8 cellular contexts compared by ENCODE assay signal in genomic region chr2:86195055-86195807, GRCh38. TPM values are rescaled to one million over a fixed set of nuclear protein-coding genes. Genes with fewer than 3 reads are reported as not detected.
DNase-seq lines count a peak whose midpoint lies in the region; ATAC-seq, FAIRE-seq and TF ChIP-seq lines count a peak whose summit lies in the region.

Gene IMMT (minus strand): TSS chr2:86195462. CDS start chr2:86195382, 80 bp downstream.

- no peaks in the 10 kb centered on the region for H3K27me3 Mint-ChIP-seq in T-helper 1 cell treated with Interleukin-12 subunit alpha and Interleukin-12 subunit beta and Interleukin-4 antibody, amounts not matched to agents 30 μg/mL and 1 μg/mL, for 36 hours (ENCODE audit: low read depth)

- in situ Hi-C loops in GM13976 (cut with MboI; ENCODE audit: low sequenced_read_pairs, unreplicated experiment): loop anchor here (10.0 kb wide), 1 partner anchor 450 kb away; no protein-coding TSS in a partner anchor

- peaks cover 40% of the 10 kb centered on the region for H3K4me1 Mint-ChIP-seq in T-helper 1 cell treated with Interleukin-12 subunit alpha and Interleukin-12 subunit beta and Interleukin-4 antibody, amounts not matched to agents 30 μg/mL and 1 μg/mL, for 36 hours (ENCODE audit: low read depth)

- WGBS in psoas muscle, 3 donors: 0% methylated on average over 68 to 74 of the region's 74 CpGs

- H3K4me1 ChIP-seq in psoas muscle: peaks cover 51% of the 10 kb centered on the region

- DNase-seq in GM13976 (ENCODE audit: low spot score) (peak; percentile 95), NCI-H146 treated with DMSO at 0.1 percent for 48 hours (lab: John Stamatoyannopoulos, UW; ENCODE audit: unreplicated experiment) (peak; percentile 94), amygdala (lab: John Stamatoyannopoulos, UW) (peak; percentile 80 to 97 (median 94)), left ventricle myocardium superior (peak; percentile 98), psoas muscle (peak; percentile 98 to 99), urothelium cell line (ENCODE audit: low spot score) (peak; percentile 97)

- H3K9me3 ChIP-seq in psoas muscle: no peaks in the 10 kb centered on the region

- ATAC-seq in HG02870 (IDR thresholded peaks at IDR 0.05; ENCODE audit: unreplicated experiment) (peak; percentile 77), left ventricle myocardium superior (peak; percentile 92), psoas muscle (peak; percentile 89 to 92 (median 91))

- TF ChIP-seq CTCF in GM13976 (IDR thresholded peaks at IDR 0.05; ENCODE audit: borderline replicate concordance, control extremely low read depth, extremely low read depth, insufficient read depth, missing control alignments) (no peak), psoas muscle (IDR thresholded peaks at IDR 0.05) (no peak)

- intact Hi-C loops in left ventricle myocardium superior (cut with micrococcal nuclease) (no loop called here), psoas muscle (cut with DNase I) (no loop called here)

- H3K4me3 ChIP-seq in psoas muscle: peak within 1 kb of the TSS; percentile 94

- H3K27ac Mint-ChIP-seq in T-helper 1 cell treated with Interleukin-12 subunit alpha and Interleukin-12 subunit beta and Interleukin-4 antibody, amounts not matched to agents 30 μg/mL and 1 μg/mL, for 36 hours: peak within 1 kb of the TSS; percentile 93

- H3K4me3 Mint-ChIP-seq in T-helper 1 cell treated with Interleukin-12 subunit alpha and Interleukin-12 subunit beta and Interleukin-4 antibody, amounts not matched to agents 30 μg/mL and 1 μg/mL, for 36 hours: peak within 1 kb of the TSS; percentile 97

- H3K36me3 ChIP-seq in psoas muscle (ENCODE audit: insufficient read depth in 1 of 2, low read depth in 1 of 2): peaks cover 0 to 7% of the 10 kb centered on the region in 2 donors

- peak within 1 kb of the TSS; percentile 100 for H3K27ac ChIP-seq in psoas muscle

- no peaks in the 10 kb centered on the region for H3K9me3 Mint-ChIP-seq in T-helper 1 cell treated with Interleukin-12 subunit alpha and Interleukin-12 subunit beta and Interleukin-4 antibody, amounts not matched to agents 30 μg/mL and 1 μg/mL, for 36 hours

- no peaks in the 10 kb centered on the region for H3K27me3 ChIP-seq in psoas muscle (ENCODE audit: insufficient read depth in 3 of 3, low read length in 2 of 3)

- H3K36me3 Mint-ChIP-seq in T-helper 1 cell treated with Interleukin-12 subunit alpha and Interleukin-12 subunit beta and Interleukin-4 antibody, amounts not matched to agents 30 μg/mL and 1 μg/mL, for 36 hours (ENCODE audit: low read depth): peaks cover 15% of the 10 kb centered on the region

- peak; percentile 46 for FAIRE-seq in urothelium cell line (lab: Jason Lieb, UNC)

RNA-seq across cellular contexts. Expression of gene IMMT, which starts in this region (rescaled TPM):
- total RNA-seq in left ventricle myocardium superior (301 TPM), psoas muscle (100 to 1,000 TPM; 141 to 272 (median 167) TPM)
- polyA plus RNA-seq in psoas muscle: 100 to 1,000 TPM; 132 to 185 (median 148) TPM

Comparison
In these comparisons a context has a peak if more than half of its experiments do, and no peak if none do; other contexts are left out.
1. Peak in every context shown above with its lines: DNase-seq, ATAC-seq, H3K4me3 ChIP-seq and H3K27ac ChIP-seq.